16 cellular contexts compared by ENCODE assay signal in the genomic region with DNA sequence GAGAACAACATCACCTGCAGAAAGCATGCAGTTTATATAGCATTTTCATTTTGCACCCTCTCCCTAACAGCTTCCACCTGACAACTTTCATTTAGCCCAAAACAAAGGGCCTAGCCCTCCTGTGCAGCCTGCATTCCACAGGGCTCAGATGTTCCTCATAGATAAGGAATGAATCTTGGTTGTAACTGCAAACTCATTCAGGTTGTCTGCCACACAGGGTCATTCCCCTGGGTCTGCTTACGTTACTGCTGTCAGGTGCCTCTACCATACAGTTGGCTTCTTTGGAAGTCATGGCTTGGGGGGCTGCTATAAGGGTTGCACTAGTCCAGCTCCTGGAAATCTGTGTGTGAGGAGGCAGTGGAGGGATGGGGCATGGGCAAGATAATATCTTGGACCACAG.
"Had no signal": no experiment of that assay in that cellular context is flagged by ENCODE, and none has a peak within 500 bp of the region (broad histone marks: within the 10 kb centered on the region; RNA-seq: fewer than 3 reads in every experiment).

No MANE protein-coding gene starts in this region.

- H3K9me3 ChIP-seq: heart right ventricle, left ventricle myocardium inferior, lower lobe of right lung, psoas muscle, right lobe of liver, tibial artery, upper lobe of left lung, uterus had no signal

- H3K27me3 ChIP-seq: dorsolateral prefrontal cortex, heart right ventricle, right lobe of liver, tibial artery, upper lobe of left lung, uterus had no signal

- H3K27ac ChIP-seq: heart right ventricle, left ventricle myocardium inferior, lower lobe of right lung, psoas muscle, right lobe of liver, tibial artery, upper lobe of left lung, uterus had no signal

- H3K36me3 ChIP-seq: heart right ventricle, left ventricle myocardium inferior, lower lobe of right lung, right lobe of liver, tibial artery, upper lobe of left lung, uterus had no signal

- DNase-seq: cortex of kidney; dorsolateral prefrontal cortex; effector CD8-positive, alpha-beta T cell; heart right ventricle; left cardiac atrium; left ventricle myocardium inferior; lower lobe of right lung; midbrain; psoas muscle; retina; right lobe of liver; stimulated activated CD4-positive, alpha-beta T cell treated with anti-CD3 and anti-CD28 coated beads, Interleukin-4, amount 100 ng/mL, for 1 hour; tibial artery; upper lobe of left lung; uterus had no signal

- H3K4me1 ChIP-seq: uterus had no signal

- ATAC-seq: heart right ventricle; left cardiac atrium; lower lobe of right lung; psoas muscle; right lobe of liver; stimulated activated memory B cell treated with anti-CD40 and anti-IgM and Interleukin-4, amounts not matched to agents 10 μg/mL and 1 μg/mL and 100 μg/mL, for 72 hours had no signal

- H3K4me3 ChIP-seq: dorsolateral prefrontal cortex, heart right ventricle, left ventricle myocardium inferior, lower lobe of right lung, psoas muscle, right lobe of liver, tibial artery, upper lobe of left lung, uterus had no signal
